In the genomic region with DNA sequence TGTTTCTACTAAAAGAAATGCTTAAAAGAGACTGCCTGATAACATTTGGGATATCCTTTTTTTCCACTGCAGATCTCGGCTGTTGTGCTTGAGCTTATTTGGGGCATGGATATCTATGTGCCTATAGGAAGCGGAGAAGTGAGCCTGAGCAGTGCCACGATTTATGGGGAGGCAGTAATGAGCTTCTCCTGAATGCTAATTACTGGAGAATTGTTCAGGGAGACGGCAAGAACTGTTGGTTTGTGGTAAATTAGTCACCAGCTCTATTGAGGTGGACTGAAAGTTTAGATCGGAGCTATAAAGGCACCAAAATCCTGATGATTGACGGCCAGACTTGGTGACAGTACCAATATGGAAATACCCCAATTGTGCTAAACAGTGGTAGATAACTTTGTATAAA, we compare ENCODE assay signal across 1 cellular context.
TF ChIP-seq lines count a peak whose summit lies in the region.

No MANE protein-coding gene starts in this region.

TF ChIP-seq in IMR-90, 13 proteins besides CTCF, POLR2A, EP300 and RAD21:
- TF ChIP-seq, protein P1, sequence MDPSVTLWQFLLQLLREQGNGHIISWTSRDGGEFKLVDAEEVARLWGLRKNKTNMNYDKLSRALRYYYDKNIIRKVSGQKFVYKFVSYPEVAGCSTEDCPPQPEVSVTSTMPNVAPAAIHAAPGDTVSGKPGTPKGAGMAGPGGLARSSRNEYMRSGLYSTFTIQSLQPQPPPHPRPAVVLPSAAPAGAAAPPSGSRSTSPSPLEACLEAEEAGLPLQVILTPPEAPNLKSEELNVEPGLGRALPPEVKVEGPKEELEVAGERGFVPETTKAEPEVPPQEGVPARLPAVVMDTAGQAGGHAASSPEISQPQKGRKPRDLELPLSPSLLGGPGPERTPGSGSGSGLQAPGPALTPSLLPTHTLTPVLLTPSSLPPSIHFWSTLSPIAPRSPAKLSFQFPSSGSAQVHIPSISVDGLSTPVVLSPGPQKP (IDR thresholded peaks at IDR 0.05; ENCODE audit: borderline replicate concordance, low read depth, low read length), result no peak
- TF ChIP-seq MAFK (IDR thresholded peaks at IDR 0.05; ENCODE audit: low read depth, low read length), result no peak
